ENCODE assay signal across 1 cellular context in genomic region chr15:45132844-45133560, GRCh38.
TF ChIP-seq lines count a peak whose summit lies in the region.

No MANE protein-coding gene starts in this region.

TF ChIP-seq in H1, 55 proteins besides CTCF, POLR2A, EP300 and RAD21:
- TF ChIP-seq SP1 (IDR thresholded peaks at IDR 0.05; ENCODE audit: low read depth, low read length) = no peak
- TF ChIP-seq SRF (IDR thresholded peaks at IDR 0.05; ENCODE audit: low read depth, low read length) = no peak
- no peak for TF ChIP-seq SIRT6 (IDR thresholded peaks at IDR 0.05; ENCODE audit: low read length)
- no peak for TF ChIP-seq NANOG (IDR thresholded peaks at IDR 0.05; ENCODE audit: insufficient read depth, low read depth, low read length, poor library complexity, severe bottlenecking)
- no peak for TF ChIP-seq TAF7 (optimal IDR thresholded peaks at IDR 0.05; ENCODE audit: borderline replicate concordance, low read depth, low read length)
- TF ChIP-seq CHD2 (IDR thresholded peaks at IDR 0.05; ENCODE audit: low read length) = no peak
TF ChIP-seq in H1: peak in this region for 0.
